In the genomic region with DNA sequence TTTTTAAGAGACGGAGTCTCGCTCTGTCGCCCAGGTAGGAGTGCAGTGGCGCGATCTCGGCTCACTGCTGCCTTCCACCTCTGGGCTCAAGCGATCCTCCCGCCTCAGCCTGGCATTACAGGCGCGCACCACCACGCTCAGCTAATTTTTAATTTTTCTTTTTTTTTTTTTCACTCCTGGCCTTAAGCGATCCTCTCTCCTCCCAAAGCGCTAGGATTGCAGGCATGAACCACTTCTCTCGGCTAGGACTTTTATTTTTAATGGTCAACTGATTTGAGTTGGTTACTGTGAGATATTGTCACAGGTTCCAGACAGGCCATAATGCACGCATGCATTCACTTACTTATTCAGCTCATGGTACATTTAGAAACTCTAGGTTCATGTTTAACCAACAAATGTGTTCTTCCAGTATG, we compare ENCODE assay signal across 8 cellular contexts. TPM values are rescaled to one million over a fixed set of nuclear protein-coding genes. Genes with fewer than 3 reads are reported as not detected.
DNase-seq lines count a peak whose midpoint lies in the region; ATAC-seq, FAIRE-seq and TF ChIP-seq lines count a peak whose summit lies in the region.

No MANE protein-coding gene starts in this region.

- H3K36me3 Mint-ChIP-seq in activated T-helper 17 cell treated with anti-CD3 and anti-CD28 coated beads, Interleukin-2, amount 50 U/mL, for 72 hours (ENCODE audit: low read depth): peaks cover 89% of the 10 kb centered on the region

- TF ChIP-seq POLR2A in right lobe of liver (IDR thresholded peaks at IDR 0.05) (no peak), vagina (IDR thresholded peaks at IDR 0.05) (no peak)

- H3K27ac ChIP-seq in AG04450 (ENCODE audit: low read depth, low read length) (peak overlapping the region; percentile 94), right lobe of liver (peak overlapping the region; percentile 77 to 83 (median 81)), vagina (peak overlapping the region; percentile 91)

- H3K4me3 ChIP-seq in AG04450 (ENCODE audit: low read depth, low read length): peak overlapping the region; percentile 93
- peak overlapping the region; percentile 61 for H3K4me3 ChIP-seq in HAP-1
- H3K4me3 ChIP-seq in right lobe of liver: peak overlapping the region; percentile 64 to 95 (median 66)
- H3K4me3 ChIP-seq in vagina: peak overlapping the region; percentile 70 to 76

- peaks cover 18% of the 10 kb centered on the region for H3K4me1 Mint-ChIP-seq in activated T-helper 17 cell treated with anti-CD3 and anti-CD28 coated beads, Interleukin-2, amount 50 U/mL, for 72 hours

- H3K4me1 ChIP-seq in HAP-1 (peaks cover 12% of the 10 kb centered on the region), right lobe of liver (peaks cover 0 to 7% (median 2%) of the 10 kb centered on the region in 4 donors), vagina (peaks cover 27% of the 10 kb centered on the region)

- WGBS in right lobe of liver (ENCODE audit: insufficient coverage, low coverage, low lambda C conversion rate, missing lambda C conversion rate): 9% methylated on average over 14 of the region's 15 CpGs

- peak; percentile 45 for ATAC-seq in activated T-helper 17 cell treated with anti-CD3 and anti-CD28 coated beads, Interleukin-2, amount 50 U/mL, for 72 hours (replicated peaks)
- no peak for ATAC-seq in right lobe of liver
- no peak for ATAC-seq in HG03460 (IDR thresholded peaks at IDR 0.05; ENCODE audit: unreplicated experiment)

- DNase-seq in AG04450 (ENCODE audit: low read depth, low spot score) (no peak), HAP-1 (ENCODE audit: low spot score in 2 of 2) (no peak), right lobe of liver (no peak), vagina (ENCODE audit: extremely low spot score in 2 of 2) (no peak), HT-29 (ENCODE audit: low spot score) (no peak), urothelium cell line (ENCODE audit: low spot score) (no peak)

- H3K9me3 ChIP-seq in AG04450 (ENCODE audit: control insufficient read depth, insufficient read depth, low read length) (no peaks in the 10 kb centered on the region; the same call in 1 of the 2 replicates), HAP-1 (0 out of 2 replicates have a peak, but pooled peaks cover 4% of the 10 kb centered on the region), right lobe of liver (no peaks in the 10 kb centered on the region), vagina (no peaks in the 10 kb centered on the region)

- peaks cover 59% of the 10 kb centered on the region for H3K36me3 ChIP-seq in HAP-1 (replicated peaks)
- peaks cover 0 to 15% (median 2%) of the 10 kb centered on the region in 4 donors for H3K36me3 ChIP-seq in right lobe of liver
- peaks cover 0 to 22% of the 10 kb centered on the region in 2 donors for H3K36me3 ChIP-seq in vagina

- H3K27ac Mint-ChIP-seq in activated T-helper 17 cell treated with anti-CD3 and anti-CD28 coated beads, Interleukin-2, amount 50 U/mL, for 72 hours: peak overlapping the region; percentile 93

- peak overlapping the region; percentile 97 for H3K4me3 Mint-ChIP-seq in activated T-helper 17 cell treated with anti-CD3 and anti-CD28 coated beads, Interleukin-2, amount 50 U/mL, for 72 hours

- intact Hi-C loops in right lobe of liver (cut with DNase I): loop anchor here in 1 of 2 donors (10.0 kb wide), 1 partner anchor 59 kb away; a partner anchor contains a TSS
- intact Hi-C loops in vagina (cut with DNase I): no loop called here

- TF ChIP-seq CTCF in AG04450 (IDR thresholded peaks at IDR 0.05; ENCODE audit: low read depth, low read length): no peak
- TF ChIP-seq CTCF in right lobe of liver (IDR thresholded peaks at IDR 0.05): no peak
- TF ChIP-seq CTCF in vagina (IDR thresholded peaks at IDR 0.05): no peak

- H3K9me3 Mint-ChIP-seq in activated T-helper 17 cell treated with anti-CD3 and anti-CD28 coated beads, Interleukin-2, amount 50 U/mL, for 72 hours: no peaks in the 10 kb centered on the region

- FAIRE-seq in urothelium cell line (lab: Jason Lieb, UNC): no peak

- POLR2A ChIA-PET in AG04450 (lab: Yijun Ruan, JAX): interaction anchor here (0.6 to 3.0 kb wide), 3 partner anchors 9 to 65 kb away, joined by 3 to 40 read pairs (median 4); a partner anchor contains a TSS

- CTCF ChIA-PET in AG04450 (lab: Charles Lee): no interaction called here

- H3K27me3 ChIP-seq in AG04450 (ENCODE audit: control insufficient read depth, insufficient read depth, low read length): no peaks in the 10 kb centered on the region
- no peaks in the 10 kb centered on the region for H3K27me3 ChIP-seq in HAP-1 (ENCODE audit: low read depth)
- H3K27me3 ChIP-seq in right lobe of liver: no peaks in the 10 kb centered on the region
- no peaks in the 10 kb centered on the region for H3K27me3 ChIP-seq in vagina

- in situ Hi-C loops in HAP-1 (cut with MboI; ENCODE audit: low sequenced_read_pairs): no loop called here

- H3K27me3 Mint-ChIP-seq in activated T-helper 17 cell treated with anti-CD3 and anti-CD28 coated beads, Interleukin-2, amount 50 U/mL, for 72 hours: no peaks in the 10 kb centered on the region

RNA-seq across cellular contexts. Expression of a gene that starts 0.9 kb away (rescaled TPM):
- 4.5 and 4.7 TPM in 2 replicates for polyA plus RNA-seq in AG04450 (2011; rRNA removed)
- 1.5 and 1.9 TPM in 2 replicates for polyA minus RNA-seq in AG04450 (2011; rRNA and poly(A)+ RNA removed)
- total RNA-seq in activated T-helper 17 cell treated with anti-CD3 and anti-CD28 coated beads, Interleukin-2, amount 50 U/mL, for 72 hours: 10 to 100 TPM in 1 of 2 donors, 1 to 10 TPM in 1; 9.0 to 22.2 TPM
- total RNA-seq in right lobe of liver: 1 to 10 TPM; 3.0 to 6.1 (median 4.1) TPM
- 3.2 TPM for total RNA-seq in vagina
- 25.7 and 25.9 TPM in 2 replicates for total RNA-seq in HT-29 (2014; rRNA removed; shearing (Covaris generic))

RNA-seq across cellular contexts. Expression of a gene that starts 1.0 kb away (rescaled TPM):
- polyA plus RNA-seq in AG04450 (2011; rRNA removed): 23.1 and 28.9 TPM in 2 replicates
- polyA minus RNA-seq in AG04450 (2011; rRNA and poly(A)+ RNA removed): 55.9 and 63.1 TPM in 2 replicates
- total RNA-seq in activated T-helper 17 cell treated with anti-CD3 and anti-CD28 coated beads, Interleukin-2, amount 50 U/mL, for 72 hours: 100 to 1,000 TPM in 1 of 2 donors, 10 to 100 TPM in 1; 98.8 to 171 TPM
- total RNA-seq in right lobe of liver (10 to 100 TPM; 20.6 to 40.5 (median 28.9) TPM), vagina (112 TPM)
- 398 and 436 TPM in 2 replicates for total RNA-seq in HT-29 (2014; rRNA removed; shearing (Covaris generic))

RNA-seq across cellular contexts. Expression of a gene that starts 9.0 kb away (rescaled TPM):
- polyA plus RNA-seq in AG04450 (2011; rRNA removed): 77.6 and 87.6 TPM in 2 replicates
- polyA minus RNA-seq in AG04450 (2011; rRNA and poly(A)+ RNA removed): 84.7 and 94.5 TPM in 2 replicates
- 10 to 100 TPM; 84.2 to 95.7 TPM for total RNA-seq in activated T-helper 17 cell treated with anti-CD3 and anti-CD28 coated beads, Interleukin-2, amount 50 U/mL, for 72 hours
- total RNA-seq in right lobe of liver (10 to 100 TPM; 24.3 to 39.6 (median 35.3) TPM), vagina (47.9 TPM)
- 54.1 and 55.1 TPM in 2 replicates for total RNA-seq in HT-29 (2014; rRNA removed; shearing (Covaris generic))

RNA-seq across cellular contexts. Expression of a gene that starts 49.2 kb away (rescaled TPM):
- polyA plus RNA-seq in AG04450 (2011; rRNA removed): 65.5 and 74.0 TPM in 2 replicates
- polyA minus RNA-seq in AG04450 (2011; rRNA and poly(A)+ RNA removed): 12.9 and 18.0 TPM in 2 replicates
- total RNA-seq in activated T-helper 17 cell treated with anti-CD3 and anti-CD28 coated beads, Interleukin-2, amount 50 U/mL, for 72 hours: 10 to 100 TPM; 47.9 to 57.6 TPM
- total RNA-seq in right lobe of liver (10 to 100 TPM; 11.2 to 16.6 (median 12.5) TPM), vagina (13.5 TPM)
- total RNA-seq in HT-29 (2014; rRNA removed; shearing (Covaris generic)): 37.2 and 37.9 TPM in 2 replicates

RNA-seq across cellular contexts. Expression of a gene that starts 56.0 kb away (rescaled TPM):
- 4.9 and 5.4 TPM in 2 replicates for polyA plus RNA-seq in AG04450 (2011; rRNA removed)
- polyA minus RNA-seq in AG04450 (2011; rRNA and poly(A)+ RNA removed): 8.3 and 10.3 TPM in 2 replicates
- total RNA-seq in activated T-helper 17 cell treated with anti-CD3 and anti-CD28 coated beads, Interleukin-2, amount 50 U/mL, for 72 hours: 1 to 10 TPM; 3.8 to 6.4 TPM
- total RNA-seq in right lobe of liver (10 to 100 TPM in 3 of 6 experiments, 1 to 10 TPM in 3; 5.1 to 13.6 (median 9.3) TPM), vagina (12.0 TPM)
- 124 TPM in 2 replicates for total RNA-seq in HT-29 (2014; rRNA removed; shearing (Covaris generic))
